Comparison of ENCODE assay signal across 9 cellular contexts in genomic region chr3:23800731-23801130, GRCh38. TPM values are rescaled to one million over a fixed set of nuclear protein-coding genes. Genes with fewer than 3 reads are reported as not detected.
A peak's percentile ranks its signal among the peaks of the same experiment; 100 is the strongest.
DNase-seq lines count a peak whose midpoint lies in the region; ATAC-seq and TF ChIP-seq lines count a peak whose summit lies in the region.
"Had no signal": no experiment of that assay in that cellular context is flagged by ENCODE, and none has a peak within 500 bp of the region (broad histone marks: within the 10 kb centered on the region; RNA-seq: fewer than 3 reads in every experiment).

No MANE protein-coding gene starts in this region.

- H3K36me3 ChIP-seq in OCI-LY3 (replicated peaks; ENCODE audit: low read depth, low read length) (no peaks in the 10 kb centered on the region), fibroblast of lung (ENCODE audit: control insufficient read depth, insufficient read depth, low read length) (no peaks in the 10 kb centered on the region), gastrocnemius medialis (no peaks in the 10 kb centered on the region)

- H3K79me2 ChIP-seq in OCI-LY3 (ENCODE audit: low read length) = no peaks in the 10 kb centered on the region
- H3K79me2 ChIP-seq in fibroblast of lung (ENCODE audit: control insufficient read depth, insufficient read depth, low read length) = no peaks in the 10 kb centered on the region

- H3K27me3 Mint-ChIP-seq in activated CD4-positive, alpha-beta T cell treated with anti-CD3 and anti-CD28 coated beads, Interleukin-2, amount 10 ng/mL, durations not matched to agents 7 days and 5 days = peaks cover 55% of the 10 kb centered on the region

- DNase-seq in fibroblast of lung (ENCODE audit: low read depth in 2 of 2) (peak; percentile 14 to 65), gastrocnemius medialis (no peak), T-helper 2 cell (no peak)
- DNase-seq in activated CD4-positive, alpha-beta T cell treated with anti-CD3 and anti-CD28 coated beads, Interleukin-2, amount 10 ng/mL, durations not matched to agents 7 days and 5 days = no peak
- DNase-seq: occipital lobe, SIG-M5 had no signal

- H4K20me1 ChIP-seq in OCI-LY3 (ENCODE audit: insufficient read depth, low read length) (peaks cover 9% of the 10 kb centered on the region; the same call in 1 of the 2 replicates), fibroblast of lung (ENCODE audit: control insufficient read depth, extremely low read depth, insufficient read depth, low read length) (no peaks in the 10 kb centered on the region)

- intact Hi-C loops in gastrocnemius medialis (cut with DNase I; ENCODE audit: low total_unique reads) = loop anchor here (10.0 kb wide), 2 partner anchors 366 to 476 kb away; no protein-coding TSS in a partner anchor

- peak; percentile 54 for TF ChIP-seq CTCF in OCI-LY3 (IDR thresholded peaks at IDR 0.05; ENCODE audit: low read depth, low read length)
- TF ChIP-seq CTCF in fibroblast of lung (conservative IDR thresholded peaks at IDR 0.05 in 1 of 2, IDR thresholded peaks at IDR 0.05 in 1 of 2; ENCODE audit: low read depth in 1 of 2, low read length in 2 of 2) = peak; percentile 18 to 34
- peak in 3 of 5 experiments; percentile 12 to 30 (median 14) for TF ChIP-seq CTCF in gastrocnemius medialis (IDR thresholded peaks at IDR 0.05 in 4 of 5, conservative IDR thresholded peaks at IDR 0.05 in 1 of 5)

- in situ Hi-C loops in gastrocnemius medialis (cut with MboI; ENCODE audit: low sequenced_read_pairs in 4 of 4) = no loop called here

- no peak overlapping the region for H3K4me3 Mint-ChIP-seq in activated CD4-positive, alpha-beta T cell treated with anti-CD3 and anti-CD28 coated beads, Interleukin-2, amount 10 ng/mL, durations not matched to agents 7 days and 5 days

- H3K9ac ChIP-seq in OCI-LY3 (ENCODE audit: low read length) = no peak overlapping the region
- no peak overlapping the region for H3K9ac ChIP-seq in fibroblast of lung (ENCODE audit: insufficient read depth, low read length)

- CTCF ChIA-PET in activated CD4-positive, alpha-beta T cell treated with anti-CD3 and anti-CD28 coated beads, Interleukin-2, amount 10 ng/mL, durations not matched to agents 7 days and 5 days (lab: Charles Lee) = interaction anchor here (0.6 kb wide), 1 partner anchor 88 kb away, joined by 3 read pairs; no protein-coding TSS in a partner anchor

- H3K9me3 Mint-ChIP-seq in activated CD4-positive, alpha-beta T cell treated with anti-CD3 and anti-CD28 coated beads, Interleukin-2, amount 10 ng/mL, durations not matched to agents 7 days and 5 days = no peaks in the 10 kb centered on the region

- H3K9me3 ChIP-seq in OCI-LY3 (ENCODE audit: insufficient read depth, low read length) = no peaks in the 10 kb centered on the region
- H3K9me3 ChIP-seq in fibroblast of lung (ENCODE audit: control insufficient read depth, insufficient read depth, low read depth, low read length) = no peaks in the 10 kb centered on the region
- no peaks in the 10 kb centered on the region for H3K9me3 ChIP-seq in gastrocnemius medialis

- H3K27me3 ChIP-seq in OCI-LY3 (ENCODE audit: low read depth, low read length) = peaks cover 71% of the 10 kb centered on the region
- H3K27me3 ChIP-seq in fibroblast of lung (ENCODE audit: control insufficient read depth, insufficient read depth, low read length) = no peaks in the 10 kb centered on the region
- no peaks in the 10 kb centered on the region for H3K27me3 ChIP-seq in gastrocnemius medialis

- H3K4me1 Mint-ChIP-seq in activated CD4-positive, alpha-beta T cell treated with anti-CD3 and anti-CD28 coated beads, Interleukin-2, amount 10 ng/mL, durations not matched to agents 7 days and 5 days = peaks cover 10% of the 10 kb centered on the region

- no peak overlapping the region for H3K27ac Mint-ChIP-seq in activated CD4-positive, alpha-beta T cell treated with anti-CD3 and anti-CD28 coated beads, Interleukin-2, amount 10 ng/mL, durations not matched to agents 7 days and 5 days

- H3K27ac ChIP-seq in OCI-LY3 (ENCODE audit: low read length) (no peak overlapping the region), fibroblast of lung (ENCODE audit: insufficient read depth, low read length) (no peak overlapping the region), gastrocnemius medialis (no peak overlapping the region)

- H2AFZ ChIP-seq in OCI-LY3 (ENCODE audit: low read depth, low read length) (no peak overlapping the region), fibroblast of lung (ENCODE audit: low read length) (no peak overlapping the region)

- H3K4me1 ChIP-seq in OCI-LY3 (ENCODE audit: low read length) (peaks cover 32% of the 10 kb centered on the region), fibroblast of lung (ENCODE audit: control insufficient read depth, extremely low read depth, insufficient read depth, low read length) (no peaks in the 10 kb centered on the region), gastrocnemius medialis (no peaks in the 10 kb centered on the region)

- H3K4me3 ChIP-seq in OCI-LY3 (ENCODE audit: low read length) = no peak overlapping the region
- no peak overlapping the region for H3K4me3 ChIP-seq in fibroblast of lung (replicated peaks in 1 of 4; ENCODE audit: control extremely low read depth in 1 of 4, insufficient read depth in 1 of 4, low read depth in 3 of 4, low read length in 4 of 4)
- H3K4me3 ChIP-seq in gastrocnemius medialis = no peak overlapping the region

- H3K4me2 ChIP-seq in OCI-LY3 (ENCODE audit: low read length) (no peak overlapping the region), fibroblast of lung (ENCODE audit: extremely low read depth, insufficient read depth, low read length) (no peak overlapping the region)

- TF ChIP-seq POLR2A in gastrocnemius medialis (IDR thresholded peaks at IDR 0.05) = no peak

- H3K36me3 Mint-ChIP-seq in activated CD4-positive, alpha-beta T cell treated with anti-CD3 and anti-CD28 coated beads, Interleukin-2, amount 10 ng/mL, durations not matched to agents 7 days and 5 days (ENCODE audit: low read depth) = no peaks in the 10 kb centered on the region

- ATAC-seq in GM21423 (IDR thresholded peaks at IDR 0.05; ENCODE audit: unreplicated experiment) (peak; percentile 37), gastrocnemius medialis (peak; percentile 37 to 44), HG03280 (IDR thresholded peaks at IDR 0.05; ENCODE audit: unreplicated experiment) (no peak)

- POLR2A ChIA-PET in activated CD4-positive, alpha-beta T cell treated with anti-CD3 and anti-CD28 coated beads, Interleukin-2, amount 10 ng/mL, durations not matched to agents 7 days and 5 days (lab: Charles Lee) = no interaction called here

RNA-seq across cellular contexts. Expression of gene UBE2E1, which starts 5.0 kb away (rescaled TPM):
- total RNA-seq in fibroblast of lung = 94.5 and 129 TPM in 2 replicates
- polyA plus RNA-seq in fibroblast of lung = 135 and 174 TPM in 2 replicates
- polyA plus RNA-seq in fibroblast of lung (2012) = 109 and 144 TPM in 2 replicates
- polyA minus RNA-seq in fibroblast of lung (ENCODE audit: low replicate concordance) = 23.5 and 35.9 TPM in 2 replicates
- 100 to 1,000 TPM in 2 of 4 donors, 10 to 100 TPM in 2; 54.8 to 153 (median 109) TPM for total RNA-seq in gastrocnemius medialis
- total RNA-seq in activated CD4-positive, alpha-beta T cell treated with anti-CD3 and anti-CD28 coated beads, Interleukin-2, amount 10 ng/mL, durations not matched to agents 7 days and 5 days = 10 to 100 TPM; 65.5 to 66.1 TPM

Comparison
In these comparisons a context has a peak if more than half of its experiments do, and no peak if none do; other contexts are left out.
1. DNase-seq: peak in fibroblast of lung (2 of 2); none in gastrocnemius medialis (0 of 2), activated CD4-positive, alpha-beta T cell treated with anti-CD3 and anti-CD28 coated beads, Interleukin-2, amount 10 ng/mL, durations not matched to agents 7 days and 5 days (single experiment) and T-helper 2 cell (0 of 5).
2. Peak in every context shown above with its lines, with median percentiles within 50 percentile points of each other: CTCF ChIP-seq.